ENCODE assay signal across 18 cellular contexts in genomic region chr2:187124514-187124913, GRCh38.
DNase-seq lines count a peak whose midpoint lies in the region; ATAC-seq and TF ChIP-seq lines count a peak whose summit lies in the region.
"Had no signal": no experiment of that assay in that cellular context is flagged by ENCODE, and none has a peak within 500 bp of the region (broad histone marks: within the 10 kb centered on the region; RNA-seq: fewer than 3 reads in every experiment).

No MANE protein-coding gene starts in this region.

- 35 to 45% methylated on average over 3 of the region's 3 CpGs for WGBS in gastroesophageal sphincter (ENCODE audit: low coverage in 1 of 2), 2 donors

- TF ChIP-seq POLR2A in gastroesophageal sphincter (IDR thresholded peaks at IDR 0.05): no peak

- H3K9me3 ChIP-seq in gastroesophageal sphincter (no peaks in the 10 kb centered on the region), right atrium auricular region (no peaks in the 10 kb centered on the region), osteoblast (ENCODE audit: low read depth, low read length) (no peaks in the 10 kb centered on the region)
- H3K9me3 ChIP-seq: Caco-2 had no signal

- intact Hi-C loops in Right ventricle myocardium superior (cut with DNase I) (no loop called here), cardiac septum (cut with DNase I) (no loop called here)

- no peak for TF ChIP-seq EP300 in gastroesophageal sphincter (IDR thresholded peaks at IDR 0.05)

- H3K4me1 ChIP-seq in gastroesophageal sphincter (no peaks in the 10 kb centered on the region), right atrium auricular region (no peaks in the 10 kb centered on the region), osteoblast (ENCODE audit: insufficient read depth, low read length) (no peaks in the 10 kb centered on the region)
- H3K4me1 ChIP-seq: Caco-2 had no signal

- H2AFZ ChIP-seq in osteoblast (ENCODE audit: low read length): no peak overlapping the region
- H2AFZ ChIP-seq: GM23248 had no signal

- peak; percentile 71 for ATAC-seq in Right ventricle myocardium superior (ENCODE audit: poor library complexity)
- ATAC-seq in gastroesophageal sphincter: peak; percentile 58
- ATAC-seq: GM12878 had no signal

- TF ChIP-seq CTCF in gastroesophageal sphincter (IDR thresholded peaks at IDR 0.05): no peak
- TF ChIP-seq CTCF in right atrium auricular region (IDR thresholded peaks at IDR 0.05): no peak
- TF ChIP-seq CTCF in osteoblast (IDR thresholded peaks at IDR 0.05; ENCODE audit: extremely low read depth, low read depth, low read length): no peak

- H4K20me1 ChIP-seq in osteoblast (ENCODE audit: insufficient read depth, low read length): no peaks in the 10 kb centered on the region

- no peak overlapping the region for H3K4me3 ChIP-seq in gastroesophageal sphincter
- no peak overlapping the region for H3K4me3 ChIP-seq in right atrium auricular region
- no peak overlapping the region for H3K4me3 ChIP-seq in osteoblast (ENCODE audit: insufficient read depth, low read length)
- H3K4me3 ChIP-seq: GM12878, GM23248 had no signal

- H3K27me3 ChIP-seq in gastroesophageal sphincter (no peaks in the 10 kb centered on the region), right atrium auricular region (no peaks in the 10 kb centered on the region), osteoblast (ENCODE audit: insufficient read depth, low read length) (no peaks in the 10 kb centered on the region)

- DNase-seq in Right ventricle myocardium superior (peak; percentile 30), cardiac septum (ENCODE audit: low spot score) (no peak), right atrium auricular region (ENCODE audit: low spot score) (peak; percentile 60), osteoblast (ENCODE audit: insufficient read length, low spot score, missing footprints) (no peak), ureter (ENCODE audit: low spot score) (no peak), DMS53 (lab: John Stamatoyannopoulos, UW) (no peak)
- DNase-seq: C1 segment of cervical spinal cord; Caco-2; CD4-positive, alpha-beta memory T cell; DMS153; DMS79; EL; GDM1; GM23248; H7; HCEC 1CT had no signal

- no peaks in the 10 kb centered on the region for H3K36me3 ChIP-seq in gastroesophageal sphincter
- no peaks in the 10 kb centered on the region for H3K36me3 ChIP-seq in right atrium auricular region
- no peaks in the 10 kb centered on the region for H3K36me3 ChIP-seq in osteoblast (ENCODE audit: insufficient read depth, low read length)

- H3K27ac ChIP-seq in gastroesophageal sphincter (no peak overlapping the region), right atrium auricular region (no peak overlapping the region), osteoblast (ENCODE audit: low read depth, low read length) (no peak overlapping the region)
- H3K27ac ChIP-seq: GM23248 had no signal

- no peak overlapping the region for H3K4me2 ChIP-seq in osteoblast (ENCODE audit: insufficient read depth, low read length)

- H3K79me2 ChIP-seq in osteoblast (ENCODE audit: insufficient read depth, low read length): no peaks in the 10 kb centered on the region

Comparison
In these comparisons a context has a peak if more than half of its experiments do, and no peak if none do; other contexts are left out.
1. DNase-seq: peak in Right ventricle myocardium superior (single experiment) and right atrium auricular region (single experiment); none in cardiac septum (single experiment), osteoblast (single experiment), ureter (single experiment) and DMS53 (single experiment).